Comparison of ENCODE assay signal across 27 cellular contexts in the genomic region with DNA sequence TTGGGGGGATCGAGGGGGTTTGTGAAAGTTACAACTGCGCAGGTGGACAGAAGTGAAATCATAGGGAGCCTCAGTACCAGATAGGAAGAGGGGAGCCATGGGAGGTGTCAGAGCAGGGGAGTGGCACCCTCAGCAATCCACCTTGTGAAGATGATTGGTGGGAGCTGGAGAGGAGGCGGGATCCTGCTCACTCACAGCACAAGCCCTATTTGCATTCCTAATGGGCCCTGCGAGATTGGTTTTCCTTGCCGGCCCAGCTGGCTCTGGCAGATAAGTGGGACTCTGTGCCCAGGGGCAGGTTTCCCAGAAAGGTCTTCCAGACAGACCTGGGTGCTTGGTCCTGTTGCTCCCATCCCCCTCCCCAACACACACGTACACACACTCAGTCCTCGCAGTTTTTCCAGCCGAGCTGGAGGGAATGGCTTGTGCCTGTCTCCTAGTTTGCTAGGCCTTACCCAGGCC. TPM values are rescaled to one million over a fixed set of nuclear protein-coding genes. Genes with fewer than 3 reads are reported as not detected.
DNase-seq lines count a peak whose midpoint lies in the region; ATAC-seq, FAIRE-seq and TF ChIP-seq lines count a peak whose summit lies in the region.
"Had no signal": no experiment of that assay in that cellular context is flagged by ENCODE, and none has a peak within 500 bp of the region (broad histone marks: within the 10 kb centered on the region; RNA-seq: fewer than 3 reads in every experiment).

No MANE protein-coding gene starts in this region.

- TF ChIP-seq CTCF in foreskin keratinocyte (conservative IDR thresholded peaks at IDR 0.05) (no peak), WERI-Rb-1 (IDR thresholded peaks at IDR 0.05; ENCODE audit: low read depth, low read length) (no peak)

- H3K27ac ChIP-seq in foreskin keratinocyte, result no peak overlapping the region
- peak overlapping the region; percentile 8 for H3K27ac ChIP-seq in trophoblast cell (ENCODE audit: low read depth, low read length)
- no peak overlapping the region for H3K27ac ChIP-seq in WERI-Rb-1
- H3K27ac ChIP-seq: hepatocyte, HL-60, lower lobe of right lung, skin epidermis had no signal

- H3K4ac ChIP-seq in trophoblast cell (ENCODE audit: low read depth, low read length), result no peak overlapping the region

- H2BK5ac ChIP-seq in trophoblast cell (ENCODE audit: low read depth, low read length, poor library complexity), result peak overlapping the region; percentile 9

- H3K9ac ChIP-seq in trophoblast cell (ENCODE audit: low read length), result no peak overlapping the region

- no peak overlapping the region for H4K12ac ChIP-seq in trophoblast cell (ENCODE audit: low read depth, low read length)

- no peak overlapping the region for H2AFZ ChIP-seq in trophoblast cell (ENCODE audit: insufficient read depth, low read length, poor library complexity)
- H2AFZ ChIP-seq: hepatocyte had no signal

- 100% methylated on average over 1 of the region's 8 CpGs for WGBS in trophoblast cell (ENCODE audit: extremely low coverage, insufficient coverage, insufficient read length)

- H3K23ac ChIP-seq in trophoblast cell (ENCODE audit: low read length), result no peak overlapping the region

- H3K79me2 ChIP-seq in trophoblast cell (ENCODE audit: control insufficient read depth, insufficient read depth, low read length, poor library complexity), result no peaks in the 10 kb centered on the region
- H3K79me2 ChIP-seq: hepatocyte had no signal

- H3K36me3 ChIP-seq in trophoblast cell (ENCODE audit: control insufficient read depth in 1 of 2, insufficient read depth in 2 of 2, low read length in 2 of 2) (no peaks in the 10 kb centered on the region), WERI-Rb-1 (no peaks in the 10 kb centered on the region)
- H3K36me3 ChIP-seq: lower lobe of right lung had no signal

- no peaks in the 10 kb centered on the region for H3K27me3 ChIP-seq in foreskin keratinocyte
- H3K27me3 ChIP-seq in trophoblast cell (ENCODE audit: insufficient read depth, low read length), result no peaks in the 10 kb centered on the region
- no peaks in the 10 kb centered on the region for H3K27me3 ChIP-seq in WERI-Rb-1 (ENCODE audit: insufficient read depth, low read depth, severe bottlenecking)

- H3K18ac ChIP-seq in trophoblast cell (ENCODE audit: low read length), result peak overlapping the region; percentile 58

- H3K4me1 ChIP-seq in foreskin keratinocyte (no peaks in the 10 kb centered on the region), trophoblast cell (ENCODE audit: control insufficient read depth in 1 of 2, insufficient read depth in 2 of 2, low read length in 2 of 2) (peaks cover 17 to 34% of the 10 kb centered on the region in 2 experiments)
- H3K4me1 ChIP-seq: lower lobe of right lung had no signal

- ATAC-seq in foreskin keratinocyte, result peak; percentile 16
- ATAC-seq in HG03045 (IDR thresholded peaks at IDR 0.05; ENCODE audit: unreplicated experiment), result no peak
- no peak for ATAC-seq in GM21360 (IDR thresholded peaks at IDR 0.05; ENCODE audit: unreplicated experiment)
- ATAC-seq: activated T-helper 17 cell treated with anti-CD3 and anti-CD28 coated beads, Interleukin-2, amount 50 U/mL, for 72 hours; CD8-positive, alpha-beta T cell; T-cell had no signal

- H3K9me3 ChIP-seq in trophoblast cell (ENCODE audit: insufficient read depth, low read depth, low read length) (no peaks in the 10 kb centered on the region), WERI-Rb-1 (ENCODE audit: severe bottlenecking) (peaks cover 4% of the 10 kb centered on the region)
- H3K9me3 ChIP-seq: lower lobe of right lung had no signal

- DNase-seq in H54 (ENCODE audit: insufficient read length, low spot score), result peak; percentile 59
- peak; percentile 41 to 79 for DNase-seq in NCI-H524 (lab: John Stamatoyannopoulos, UW)
- no peak for DNase-seq in foreskin keratinocyte
- no peak for DNase-seq in trophoblast cell
- no peak for DNase-seq in WERI-Rb-1
- DNase-seq: activated CD4-positive, alpha-beta T cell treated with anti-CD3 and anti-CD28 coated beads, Interleukin-2, amount 10 ng/mL, durations not matched to agents 24 days and 14 days; CD8-positive, alpha-beta T cell; cerebellar nuclear complex; foreskin fibroblast; lower lobe of right lung; NCI-H1105 treated with DMSO at 0.1 percent for 48 hours; NCI-H2081 treated with DMSO at 0.1 percent for 48 hours; nucleus accumbens; SHP77 treated with DMSO at 0.1 percent for 48 hours; stimulated activated CD4-positive, alpha-beta T cell treated with anti-CD3 and anti-CD28 coated beads, Interleukin-2, amount 100 ng/mL, for 48 hours; stimulated activated naive CD4-positive, alpha-beta T cell treated with Interleukin-2 at 50 U/mL for 16 hours; T-cell had no signal

- TF ChIP-seq POLR2A in H54 (IDR thresholded peaks at IDR 0.05; ENCODE audit: low read depth, low read length), result no peak

- H3K79me1 ChIP-seq in trophoblast cell (ENCODE audit: low read length), result peaks cover 2% of the 10 kb centered on the region

- H2AK5ac ChIP-seq in trophoblast cell (ENCODE audit: low read length), result no peak overlapping the region

- peak overlapping the region; percentile 38 for H4K91ac ChIP-seq in trophoblast cell (ENCODE audit: low read depth, low read length)

- peak overlapping the region; percentile 4 for H3K14ac ChIP-seq in trophoblast cell (ENCODE audit: low read length)

- H2BK12ac ChIP-seq in trophoblast cell (ENCODE audit: low read length), result peak overlapping the region; percentile 27

- FAIRE-seq in H54 (lab: Jason Lieb, UNC), result no peak
- FAIRE-seq: astrocyte, keratinocyte had no signal

- H3K4me3 ChIP-seq in trophoblast cell (ENCODE audit: low read depth, low read length), result no peak overlapping the region
- no peak overlapping the region for H3K4me3 ChIP-seq in WERI-Rb-1 (ENCODE audit: low read depth, low read length)
- H3K4me3 ChIP-seq: hepatocyte, lower lobe of right lung, skin epidermis had no signal

- no peak overlapping the region for H4K8ac ChIP-seq in trophoblast cell (ENCODE audit: low read depth, low read length)

- H3K4me2 ChIP-seq in trophoblast cell (ENCODE audit: low read length), result no peak overlapping the region
- H3K4me2 ChIP-seq: hepatocyte had no signal

- peak overlapping the region; percentile 35 for H2BK120ac ChIP-seq in trophoblast cell (ENCODE audit: insufficient read depth, low read length, poor library complexity)

RNA-seq across cellular contexts. Expression of a gene that starts 9.4 kb away (rescaled TPM):
- total RNA-seq in foreskin keratinocyte, result 1.2 and 1.3 TPM in 2 replicates
- 0.87 and 0.99 TPM in 2 replicates for polyA plus RNA-seq in foreskin keratinocyte
- polyA plus RNA-seq in trophoblast cell (2013), result 6.5 and 6.7 TPM in 2 replicates
- total RNA-seq: CD8-positive, alpha-beta T cell had no signal

RNA-seq across cellular contexts. Expression of a gene that starts 42.2 kb away (rescaled TPM):
- total RNA-seq in foreskin keratinocyte, result not detected in 2 replicates
- polyA plus RNA-seq in foreskin keratinocyte, result not detected in 2 replicates
- 32.1 and 33.5 TPM in 2 replicates for polyA plus RNA-seq in trophoblast cell (2013)
- total RNA-seq: activated CD4-positive, alpha-beta T cell treated with anti-CD3 and anti-CD28 coated beads, Interleukin-2, amount 10 ng/mL, durations not matched to agents 24 days and 14 days; activated T-helper 17 cell treated with anti-CD3 and anti-CD28 coated beads, Interleukin-2, amount 50 U/mL, for 72 hours; CD8-positive, alpha-beta T cell; M059J; NCI-H460; T-cell had no signal
- polyA plus RNA-seq: keratinocyte had no signal

Comparison
In these comparisons a context has a peak if more than half of its experiments do, and no peak if none do; other contexts are left out.
1. DNase-seq: peak in H54 (single experiment) and NCI-H524 (2 of 2); none in foreskin keratinocyte (0 of 2), trophoblast cell (0 of 2) and WERI-Rb-1 (single experiment).